ENCODE assay signal across 8 cellular contexts in the genomic region with DNA sequence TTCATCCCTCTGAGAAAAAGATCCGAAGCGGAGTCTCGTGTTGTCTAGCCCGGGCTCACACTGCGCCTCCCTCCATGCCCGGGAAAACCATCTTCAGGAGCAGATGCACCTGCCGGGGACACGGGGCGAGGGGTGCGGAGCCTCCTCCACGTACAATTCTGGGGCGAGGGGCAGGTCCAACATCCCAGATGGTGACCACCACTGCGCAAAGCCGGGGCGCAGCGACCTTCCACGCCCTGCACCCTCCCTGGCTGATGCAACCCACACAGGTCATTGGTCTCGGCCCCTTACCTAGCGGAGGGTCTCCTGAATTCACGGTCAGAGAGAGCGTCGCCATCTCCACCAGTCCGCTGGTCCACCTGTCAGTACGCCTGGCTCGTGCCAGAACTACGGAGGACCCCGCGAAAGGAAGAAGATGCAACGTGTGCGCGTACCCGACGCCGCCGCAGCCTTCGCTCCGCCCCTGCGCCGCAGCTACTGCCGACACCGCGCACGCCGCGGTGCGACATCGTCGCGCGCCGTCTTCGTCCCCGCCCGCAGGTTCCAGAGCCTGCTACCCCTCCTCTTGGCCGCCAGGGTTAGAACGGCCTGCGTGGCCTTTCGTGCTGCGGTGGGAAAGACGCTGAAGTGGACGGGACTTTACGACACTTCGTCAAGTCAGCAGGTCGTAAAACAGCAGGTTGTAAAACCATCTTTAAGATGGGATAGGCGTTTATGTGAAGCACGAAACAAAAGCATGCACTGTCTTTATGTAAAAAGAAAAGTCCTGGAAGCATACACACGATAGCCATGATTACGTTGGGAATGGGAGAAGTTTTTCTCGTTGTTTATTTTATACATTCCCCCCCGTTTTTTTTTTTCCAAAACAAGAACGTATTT. TPM values are rescaled to one million over a fixed set of nuclear protein-coding genes. Genes with fewer than 3 reads are reported as not detected.
A peak's percentile ranks its signal among the peaks of the same experiment; 100 is the strongest.
DNase-seq lines count a peak whose midpoint lies in the region; ATAC-seq and TF ChIP-seq lines count a peak whose summit lies in the region.

TSS of gene EPRS1 (minus strand) at position 454 of the 879 bp plus-strand sequence. CDS start at position 337, 117 bp downstream.

- H3K4me1 Mint-ChIP-seq in WTC11: peaks cover 12% of the 10 kb centered on the region; the same call in 1 of the 2 replicates

- POLR2A ChIA-PET in AG04449 (lab: Yijun Ruan, JAX): no interaction called here
- POLR2A ChIA-PET in WTC11 (lab: Charles Lee): interaction anchor here (0.7 kb wide), 1 partner anchor 255 kb away, joined by 3 read pairs; no protein-coding TSS in a partner anchor

- peak; percentile 91 for TF ChIP-seq CTCF in AG04449 (IDR thresholded peaks at IDR 0.05; ENCODE audit: insufficient read depth, low read length, missing control alignments)
- TF ChIP-seq CTCF in WTC11 (IDR thresholded peaks at IDR 0.05): peak; percentile 33; the same call in 1 of the 2 replicates

- peak within 1 kb of the TSS; percentile 100 for H3K4me3 ChIP-seq in AG04449 (ENCODE audit: low read depth, low read length)

- H3K27ac Mint-ChIP-seq in WTC11: peak within 1 kb of the TSS; percentile 97

- ATAC-seq in GM18870 (IDR thresholded peaks at IDR 0.05; ENCODE audit: unreplicated experiment): peak; percentile 97
- peak; percentile 99 for ATAC-seq in HG03139 (IDR thresholded peaks at IDR 0.05; ENCODE audit: unreplicated experiment)
- ATAC-seq in WTC11: peak; percentile 100

- H3K4me3 Mint-ChIP-seq in WTC11: peak within 1 kb of the TSS; percentile 95

- DNase-seq in AG04449 (ENCODE audit: low read depth, low spot score) (peak; percentile 94), NCI-H2227 (lab: John Stamatoyannopoulos, UW; ENCODE audit: unreplicated experiment) (peak; percentile 99), WTC11 (ENCODE audit: low spot score) (peak; percentile 94), caudate nucleus (lab: John Stamatoyannopoulos, UW) (peak; percentile 37 to 97 (median 89)), inferior parietal cortex (ENCODE audit: extremely low spot score) (peak; percentile 96)
- peak; percentile 86 to 89 for DNase-seq in stimulated activated CD4-positive, alpha-beta T cell treated with anti-CD3 and anti-CD28 coated beads, Interleukin-12 subunit alpha, Interleukin-12 subunit beta, amount 100 ng/mL, for 24 hours (ENCODE audit: low read depth in 2 of 2)

- CTCF ChIA-PET in AG04449 (lab: Yijun Ruan, JAX): interaction anchor here (0.6 to 0.8 kb wide), 2 partner anchors 14 to 44 kb away, joined by 3 to 4 read pairs; partner anchors contain the start of gene BPNT1
- CTCF ChIA-PET in WTC11 (lab: Charles Lee): interaction anchor here (0.6 to 1.5 kb wide), 8 partner anchors 14 to 207 kb away, joined by 3 to 7 read pairs (median 3); partner anchors contain the start of genes BPNT1 and IARS2

- 0 out of 2 replicates have a peak, but pooled peaks cover 3% of the 10 kb centered on the region for H3K36me3 Mint-ChIP-seq in WTC11

- peak within 1 kb of the TSS; percentile 92 for H3K27ac ChIP-seq in caudate nucleus (ENCODE audit: low read depth, low read length)

- no peaks in the 10 kb centered on the region for H3K9me3 Mint-ChIP-seq in WTC11

- no peaks in the 10 kb centered on the region for H3K27me3 Mint-ChIP-seq in WTC11 (ENCODE audit: low read depth)

TF ChIP-seq in WTC11, 78 proteins besides CTCF, POLR2A, EP300 and RAD21 (continues in another document):
- no peak for TF ChIP-seq ZNF423 (CRISPR knock-in tag; IDR thresholded peaks at IDR 0.05)
- no peak for TF ChIP-seq ZNF219 (CRISPR knock-in tag; IDR thresholded peaks at IDR 0.05; ENCODE audit: borderline replicate concordance)
- TF ChIP-seq KAT7 (CRISPR knock-in tag; IDR thresholded peaks at IDR 0.05; ENCODE audit: borderline replicate concordance): no peak
- TF ChIP-seq, protein P1, sequence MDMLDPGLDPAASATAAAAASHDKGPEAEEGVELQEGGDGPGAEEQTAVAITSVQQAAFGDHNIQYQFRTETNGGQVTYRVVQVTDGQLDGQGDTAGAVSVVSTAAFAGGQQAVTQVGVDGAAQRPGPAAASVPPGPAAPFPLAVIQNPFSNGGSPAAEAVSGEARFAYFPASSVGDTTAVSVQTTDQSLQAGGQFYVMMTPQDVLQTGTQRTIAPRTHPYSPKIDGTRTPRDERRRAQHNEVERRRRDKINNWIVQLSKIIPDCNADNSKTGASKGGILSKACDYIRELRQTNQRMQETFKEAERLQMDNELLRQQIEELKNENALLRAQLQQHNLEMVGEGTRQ (CRISPR knock-in tag; IDR thresholded peaks at IDR 0.05): no peak
- no peak for TF ChIP-seq ZNF263 (CRISPR knock-in tag; IDR thresholded peaks at IDR 0.05; ENCODE audit: low read depth)
- 0 out of 2 replicates have a peak, but pooled peaks have one; percentile 39 for TF ChIP-seq IRF1 (CRISPR knock-in tag; IDR thresholded peaks at IDR 0.05)
- TF ChIP-seq PRDM15 (CRISPR knock-in tag; IDR thresholded peaks at IDR 0.05): no peak
- TF ChIP-seq ETV6 (CRISPR knock-in tag; IDR thresholded peaks at IDR 0.05): peak; percentile 95
- no peak for TF ChIP-seq NR3C1 (CRISPR knock-in tag; conservative IDR thresholded peaks at IDR 0.05; ENCODE audit: low read depth)
- TF ChIP-seq E2F4 (CRISPR knock-in tag; IDR thresholded peaks at IDR 0.05; ENCODE audit: borderline replicate concordance, low read depth): no peak
- TF ChIP-seq, protein P2, sequence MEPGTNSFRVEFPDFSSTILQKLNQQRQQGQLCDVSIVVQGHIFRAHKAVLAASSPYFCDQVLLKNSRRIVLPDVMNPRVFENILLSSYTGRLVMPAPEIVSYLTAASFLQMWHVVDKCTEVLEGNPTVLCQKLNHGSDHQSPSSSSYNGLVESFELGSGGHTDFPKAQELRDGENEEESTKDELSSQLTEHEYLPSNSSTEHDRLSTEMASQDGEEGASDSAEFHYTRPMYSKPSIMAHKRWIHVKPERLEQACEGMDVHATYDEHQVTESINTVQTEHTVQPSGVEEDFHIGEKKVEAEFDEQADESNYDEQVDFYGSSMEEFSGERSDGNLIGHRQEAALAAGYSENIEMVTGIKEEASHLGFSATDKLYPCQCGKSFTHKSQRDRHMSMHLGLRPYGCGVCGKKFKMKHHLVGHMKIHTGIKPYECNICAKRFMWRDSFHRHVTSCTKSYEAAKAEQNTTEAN (CRISPR knock-in tag; IDR thresholded peaks at IDR 0.05): no peak
- TF ChIP-seq GRHL2 (CRISPR knock-in tag; IDR thresholded peaks at IDR 0.05; ENCODE audit: insufficient replicate concordance, severe bottlenecking): no peak
- TF ChIP-seq ZNF232 (CRISPR knock-in tag; IDR thresholded peaks at IDR 0.05): 0 out of 2 replicates have a peak, but pooled peaks have one; percentile 74

RNA-seq across cellular contexts. Expression of gene EPRS1, which starts in this region (rescaled TPM):
- 132 to 140 TPM (median 133 TPM) in 3 replicates for total RNA-seq in WTC11 (2021)

Comparison
In these comparisons a context has a peak if more than half of its experiments do, and no peak if none do; other contexts are left out.
1. Peak in every context shown above with its lines: DNase-seq, ATAC-seq, H3K4me3 ChIP-seq and H3K27ac ChIP-seq.